26 cellular contexts compared by ENCODE assay signal in genomic region chr20:46923550-46923949, GRCh38. TPM values are rescaled to one million over a fixed set of nuclear protein-coding genes. Genes with fewer than 3 reads are reported as not detected.
"Had no signal": no experiment of that assay in that cellular context is flagged by ENCODE, and none has a peak within 500 bp of the region (broad histone marks: within the 10 kb centered on the region; RNA-seq: fewer than 3 reads in every experiment).

No MANE protein-coding gene starts in this region.

- ATAC-seq: esophagus mucosa; gastrocnemius medialis; heart left ventricle; naive thymus-derived CD4-positive, alpha-beta T cell; right cardiac atrium; stimulated activated naive B cell treated with anti-CD40 and anti-IgM and Interleukin-4, amounts not matched to agents 10 μg/mL and 1 μg/mL and 100 μg/mL, for 72 hours had no signal

- H3K27ac ChIP-seq: colonic mucosa, epithelial cell of prostate, gastrocnemius medialis, heart left ventricle, hepatocyte, neural progenitor cell, parathyroid adenoma, prostate gland, skin epidermis, spleen, thoracic aorta, tibial nerve, upper lobe of left lung had no signal

- DNase-seq: colonic mucosa; effector CD8-positive, alpha-beta T cell; endodermal cell; foreskin fibroblast; gastrocnemius medialis; heart left ventricle; kidney; mesenchymal stem cell; naive thymus-derived CD4-positive, alpha-beta T cell; right cardiac atrium; spleen; stimulated activated CD4-positive, alpha-beta T cell treated with anti-CD3 and anti-CD28 coated beads, Interleukin-15, amount 100 ng/mL, for 24 hours; stimulated activated CD4-positive, alpha-beta T cell treated with anti-CD3 and anti-CD28 coated beads, Interleukin-2, amount 100 ng/mL, for 48 hours; stimulated activated naive B cell treated with anti-CD40 and anti-IgM and Interleukin-4, amounts not matched to agents 10 μg/mL and 1 μg/mL and 100 μg/mL, for 72 hours had no signal

- H3K36me3 ChIP-seq: colonic mucosa, gastrocnemius medialis, heart left ventricle, neural progenitor cell, prostate gland, spleen, thoracic aorta, tibial nerve, upper lobe of left lung had no signal

- H3K4me1 ChIP-seq: colonic mucosa, gastrocnemius medialis, heart left ventricle, spleen, upper lobe of left lung had no signal

- H3K4me3 ChIP-seq: colonic mucosa, gastrocnemius medialis, heart left ventricle, hepatocyte, neural progenitor cell, prostate gland, skin epidermis, spleen, thoracic aorta, tibial nerve, upper lobe of left lung had no signal

- H3K27me3 ChIP-seq: colonic mucosa, gastrocnemius medialis, hepatocyte, neural progenitor cell, tibial nerve, upper lobe of left lung had no signal

- H3K9me3 ChIP-seq: colonic mucosa, gastrocnemius medialis, prostate gland, thoracic aorta, upper lobe of left lung had no signal

RNA-seq across cellular contexts. Expression of gene EYA2, which starts 28.9 kb away (rescaled TPM):
- total RNA-seq: glomerular endothelial cell, lung microvascular endothelial cell had no signal
